Comparison of ENCODE assay signal across 23 cellular contexts in the genomic region with DNA sequence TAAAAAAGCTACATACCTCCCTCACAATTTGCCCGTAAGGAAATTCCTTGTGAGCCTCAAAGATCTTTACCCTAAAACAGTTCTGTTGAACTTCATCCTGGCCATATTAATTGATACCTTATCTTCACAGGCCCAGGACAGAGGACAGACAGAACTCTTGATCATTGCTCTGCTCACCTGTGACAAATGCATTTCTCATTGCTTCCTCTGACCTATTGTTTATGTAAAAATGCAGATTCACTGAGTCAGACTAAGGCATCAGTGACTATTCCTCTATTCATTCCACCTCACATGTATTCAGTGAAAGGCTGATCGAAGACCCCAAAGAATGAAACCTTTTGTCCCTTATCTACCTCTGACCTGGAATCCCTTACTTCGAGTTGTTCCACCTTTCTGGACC.
DNase-seq lines count a peak whose midpoint lies in the region; ATAC-seq and TF ChIP-seq lines count a peak whose summit lies in the region.
"Had no signal": no experiment of that assay in that cellular context is flagged by ENCODE, and none has a peak within 500 bp of the region (broad histone marks: within the 10 kb centered on the region; RNA-seq: fewer than 3 reads in every experiment).

No MANE protein-coding gene starts in this region.

- DNase-seq in IMR-90: peak; percentile 48
- DNase-seq in foreskin keratinocyte: no peak
- DNase-seq in activated CD8-positive, alpha-beta T cell treated with anti-CD3 and anti-CD28 coated beads for 36 hours: no peak
- DNase-seq in middle frontal gyrus (ENCODE audit: extremely low spot score, low spot score): no peak
- no peak for DNase-seq in psoas muscle
- DNase-seq: ACHN; CD4-positive, alpha-beta T cell; COR-L47; DMS79 treated with DMSO at 0.1 percent for 48 hours; GOT3; NCI-H187; NCI-H446; NCI-H526; PC-9; SIG-M5; SK-N-SH had no signal

- H3K56ac ChIP-seq in IMR-90 (ENCODE audit: extremely low read depth, insufficient read depth, low read length): no peak overlapping the region

- H3K9ac ChIP-seq in IMR-90 (ENCODE audit: low read depth, low read length): no peak overlapping the region
- H3K9ac ChIP-seq: BLaER1, SK-N-SH had no signal

- H3K9me3 ChIP-seq in IMR-90 (ENCODE audit: control insufficient read depth, insufficient read depth, low read length) (peaks cover 7% of the 10 kb centered on the region), psoas muscle (no peaks in the 10 kb centered on the region)
- H3K9me3 ChIP-seq: SK-N-SH had no signal

- no peaks in the 10 kb centered on the region for H3K27me3 Mint-ChIP-seq in activated T-helper 17 cell treated with anti-CD3 and anti-CD28 coated beads, Interleukin-2, amount 50 U/mL, for 72 hours
- H3K27me3 Mint-ChIP-seq in activated CD8-positive, alpha-beta T cell treated with anti-CD3 and anti-CD28 coated beads for 36 hours: no peaks in the 10 kb centered on the region
- H3K27me3 Mint-ChIP-seq: CD4-positive, alpha-beta T cell; IgD-negative memory B cell had no signal

- POLR2A ChIA-PET in IMR-90 (lab: Charles Lee; ENCODE audit: unreplicated experiment): no interaction called here
- POLR2A ChIA-PET in activated CD8-positive, alpha-beta T cell treated with anti-CD3 and anti-CD28 coated beads for 36 hours (lab: Charles Lee): no interaction called here

- peaks cover 7% of the 10 kb centered on the region for H3K4me1 Mint-ChIP-seq in activated T-helper 17 cell treated with anti-CD3 and anti-CD28 coated beads, Interleukin-2, amount 50 U/mL, for 72 hours
- H3K4me1 Mint-ChIP-seq in activated CD8-positive, alpha-beta T cell treated with anti-CD3 and anti-CD28 coated beads for 36 hours (ENCODE audit: low read depth): peaks cover 12% of the 10 kb centered on the region

- peak overlapping the region; percentile 82 for H3K14ac ChIP-seq in IMR-90 (replicated peaks; ENCODE audit: low read depth, low read length)

- peak overlapping the region; percentile 93; the same call in 1 of the 2 replicates for H2AK5ac ChIP-seq in IMR-90 (ENCODE audit: low read depth, low read length)

- H3K27ac Mint-ChIP-seq in activated T-helper 17 cell treated with anti-CD3 and anti-CD28 coated beads, Interleukin-2, amount 50 U/mL, for 72 hours: no peak overlapping the region
- no peak overlapping the region for H3K27ac Mint-ChIP-seq in activated CD8-positive, alpha-beta T cell treated with anti-CD3 and anti-CD28 coated beads for 36 hours
- H3K27ac Mint-ChIP-seq: CD4-positive, alpha-beta T cell; IgD-negative memory B cell had no signal

- peaks cover 8 to 45% of the 10 kb centered on the region in 2 experiments; a peak in 3 of 4 replicates for H3K79me1 ChIP-seq in IMR-90 (ENCODE audit: low read depth in 1 of 2, low read length in 2 of 2)

- H3K36me3 ChIP-seq in IMR-90 (ENCODE audit: control insufficient read depth, insufficient read depth, low read length) (peaks cover 13% of the 10 kb centered on the region), psoas muscle (ENCODE audit: insufficient read depth in 1 of 2, low read depth in 1 of 2) (peaks cover 0 to 26% of the 10 kb centered on the region in 2 donors)

- CTCF ChIA-PET in IMR-90 (lab: Yijun Ruan, JAX): interaction anchor here (1.2 kb wide), 1 partner anchor 196 kb away, joined by 3 read pairs; no protein-coding TSS in a partner anchor
- CTCF ChIA-PET in activated CD8-positive, alpha-beta T cell treated with anti-CD3 and anti-CD28 coated beads for 36 hours (lab: Charles Lee): interaction anchor here (0.6 to 2.5 kb wide), 4 partner anchors 11 to 490 kb away, joined by 3 to 9 read pairs (median 4); no protein-coding TSS in a partner anchor

- peak overlapping the region; percentile 52 to 69; a peak in 3 of 4 replicates for H4K8ac ChIP-seq in IMR-90 (ENCODE audit: low read depth in 2 of 2, low read length in 2 of 2)

- no peaks in the 10 kb centered on the region for H4K20me1 ChIP-seq in IMR-90 (ENCODE audit: insufficient read depth, low read length)
- H4K20me1 ChIP-seq: BLaER1 had no signal

- intact Hi-C loops in IMR-90 (cut with micrococcal nuclease) (no loop called here), psoas muscle (cut with DNase I) (no loop called here)
- intact Hi-C loops in activated CD8-positive, alpha-beta T cell treated with anti-CD3 and anti-CD28 coated beads for 36 hours (cut with micrococcal nuclease): no loop called here

- H3K4me3 ChIP-seq in IMR-90 (ENCODE audit: insufficient read depth, low read depth, low read length) (no peak overlapping the region), psoas muscle (no peak overlapping the region)
- H3K4me3 ChIP-seq: BLaER1, GM12878, PC-9 had no signal

- no peak for ATAC-seq in IMR-90 (ENCODE audit: low read depth)
- peak; percentile 60 for ATAC-seq in activated T-helper 17 cell treated with anti-CD3 and anti-CD28 coated beads, Interleukin-2, amount 50 U/mL, for 72 hours (replicated peaks)
- peak; percentile 60 for ATAC-seq in foreskin keratinocyte
- ATAC-seq in activated CD8-positive, alpha-beta T cell treated with anti-CD3 and anti-CD28 coated beads for 36 hours: no peak
- no peak for ATAC-seq in GM21526 (IDR thresholded peaks at IDR 0.05; ENCODE audit: low FRiP score, unreplicated experiment)
- ATAC-seq in psoas muscle: no peak
- ATAC-seq: GM12878, HCT116 had no signal

- H3K4me2 ChIP-seq in IMR-90 (ENCODE audit: low read depth, low read length): peak overlapping the region; percentile 22; the same call in 1 of the 2 replicates
- H3K4me2 ChIP-seq: BLaER1, PC-9, SK-N-SH had no signal

- peaks cover 2% of the 10 kb centered on the region for H3K9me3 Mint-ChIP-seq in activated T-helper 17 cell treated with anti-CD3 and anti-CD28 coated beads, Interleukin-2, amount 50 U/mL, for 72 hours
- H3K9me3 Mint-ChIP-seq in activated CD8-positive, alpha-beta T cell treated with anti-CD3 and anti-CD28 coated beads for 36 hours: peaks cover 7% of the 10 kb centered on the region

- no peak overlapping the region for H2AFZ ChIP-seq in IMR-90 (replicated peaks; ENCODE audit: low read length, poor library complexity)
- H2AFZ ChIP-seq: PC-9 had no signal

- TF ChIP-seq POLR2A in IMR-90 (IDR thresholded peaks at IDR 0.05; ENCODE audit: low read depth, low read length): no peak

- peak overlapping the region; percentile 50; the same call in 1 of the 2 replicates for H4K91ac ChIP-seq in IMR-90 (ENCODE audit: insufficient read depth, low read depth, low read length)

- H3K4me1 ChIP-seq in IMR-90 (ENCODE audit: control insufficient read depth, insufficient read depth, low read length): peaks cover 10% of the 10 kb centered on the region
- peaks cover 17% of the 10 kb centered on the region for H3K4me1 ChIP-seq in foreskin keratinocyte
- no peaks in the 10 kb centered on the region for H3K4me1 ChIP-seq in psoas muscle
- H3K4me1 ChIP-seq: BLaER1 had no signal

- H4K5ac ChIP-seq in IMR-90 (ENCODE audit: low read depth, low read length): peak overlapping the region; percentile 92; the same call in 1 of the 2 replicates

- peak overlapping the region; percentile 79; the same call in 1 of the 2 replicates for H2BK120ac ChIP-seq in IMR-90 (ENCODE audit: low read depth, low read length)

- peak overlapping the region; percentile 90 for H2BK5ac ChIP-seq in IMR-90 (ENCODE audit: low read depth, low read length, poor library complexity, severe bottlenecking)

- H2AK9ac ChIP-seq in IMR-90 (replicated peaks; ENCODE audit: low read depth, low read length, poor library complexity): no peak overlapping the region

- peaks cover 39% of the 10 kb centered on the region for H3K36me3 Mint-ChIP-seq in activated T-helper 17 cell treated with anti-CD3 and anti-CD28 coated beads, Interleukin-2, amount 50 U/mL, for 72 hours (ENCODE audit: low read depth)
- peaks cover 28% of the 10 kb centered on the region for H3K36me3 Mint-ChIP-seq in activated CD8-positive, alpha-beta T cell treated with anti-CD3 and anti-CD28 coated beads for 36 hours (ENCODE audit: low read depth)

- TF ChIP-seq CTCF in IMR-90 (conservative IDR thresholded peaks at IDR 0.05; ENCODE audit: low read depth, low read length) (no peak), foreskin keratinocyte (conservative IDR thresholded peaks at IDR 0.05) (no peak), psoas muscle (IDR thresholded peaks at IDR 0.05) (no peak)
- no peak for TF ChIP-seq CTCF in activated CD8-positive, alpha-beta T cell treated with anti-CD3 and anti-CD28 coated beads for 36 hours (IDR thresholded peaks at IDR 0.05)

- BruUV-seq in IMR-90 (replicated peaks; lab: Mats Ljungman, UMichigan): no TSS peak

- WGBS in IMR-90 (ENCODE audit: extremely low coverage in 2 of 2, insufficient read length in 1 of 2), 2 experiments: 80% methylated on average over 1 of the region's 3 CpGs; no CpG with 5 or more reads in 1 of the 2 experiments
- 94 to 97% (median 94%) methylated on average over 3 of the region's 3 CpGs for WGBS in psoas muscle, 3 donors

- dilution Hi-C loops in IMR-90 (cut with HindIII; ENCODE audit: low sequenced_read_pairs, unreplicated experiment): no loop called here

- H3K27me3 ChIP-seq in IMR-90 (ENCODE audit: control insufficient read depth, insufficient read depth, low read length) (no peaks in the 10 kb centered on the region), foreskin keratinocyte (no peaks in the 10 kb centered on the region), psoas muscle (ENCODE audit: insufficient read depth in 3 of 3, low read length in 2 of 3) (no peaks in the 10 kb centered on the region)
- H3K27me3 ChIP-seq: BLaER1 had no signal

- H2BK20ac ChIP-seq in IMR-90 (ENCODE audit: low read depth, low read length): peak overlapping the region; percentile 95

- H3K9me1 ChIP-seq in IMR-90 (ENCODE audit: insufficient read depth, low read length): peaks cover 10% of the 10 kb centered on the region

- in situ Hi-C loops in IMR-90 (cut with MboI; ENCODE audit: low sequenced_read_pairs): no loop called here

- no peak overlapping the region for H3K27ac ChIP-seq in IMR-90 (ENCODE audit: insufficient read depth, low read length)
- no peak overlapping the region for H3K27ac ChIP-seq in foreskin keratinocyte
- no peak overlapping the region for H3K27ac ChIP-seq in psoas muscle
- H3K27ac ChIP-seq: BLaER1, PC-9, RWPE1 had no signal

- peak overlapping the region; percentile 94; the same call in 1 of the 2 replicates for H3K18ac ChIP-seq in IMR-90 (ENCODE audit: low read depth, low read length)

- no peak for TF ChIP-seq RAD21 in IMR-90 (IDR thresholded peaks at IDR 0.05; ENCODE audit: low read length)

- peak overlapping the region; percentile 89; the same call in 1 of the 2 replicates for H3K4ac ChIP-seq in IMR-90 (ENCODE audit: low read depth, low read length)

- H3K23ac ChIP-seq in IMR-90 (ENCODE audit: low read depth, low read length): no peak overlapping the region; the same call in 1 of the 2 replicates

- no peak overlapping the region for H3K4me3 Mint-ChIP-seq in activated T-helper 17 cell treated with anti-CD3 and anti-CD28 coated beads, Interleukin-2, amount 50 U/mL, for 72 hours
- H3K4me3 Mint-ChIP-seq in activated CD8-positive, alpha-beta T cell treated with anti-CD3 and anti-CD28 coated beads for 36 hours: no peak overlapping the region
- H3K4me3 Mint-ChIP-seq: CD4-positive, alpha-beta T cell; IgD-negative memory B cell had no signal

- H2BK15ac ChIP-seq in IMR-90 (ENCODE audit: low read depth, low read length): peak overlapping the region; percentile 74; the same call in 2 of the 3 replicates

Comparison
In these comparisons a context has a peak if more than half of its experiments do, and no peak if none do; other contexts are left out.
1. ATAC-seq: peak in activated T-helper 17 cell treated with anti-CD3 and anti-CD28 coated beads, Interleukin-2, amount 50 U/mL, for 72 hours (single experiment) and foreskin keratinocyte (single experiment); none in IMR-90 (single experiment), activated CD8-positive, alpha-beta T cell treated with anti-CD3 and anti-CD28 coated beads for 36 hours (single experiment), GM21526 (single experiment) and psoas muscle (0 of 4).